In the genomic region with DNA sequence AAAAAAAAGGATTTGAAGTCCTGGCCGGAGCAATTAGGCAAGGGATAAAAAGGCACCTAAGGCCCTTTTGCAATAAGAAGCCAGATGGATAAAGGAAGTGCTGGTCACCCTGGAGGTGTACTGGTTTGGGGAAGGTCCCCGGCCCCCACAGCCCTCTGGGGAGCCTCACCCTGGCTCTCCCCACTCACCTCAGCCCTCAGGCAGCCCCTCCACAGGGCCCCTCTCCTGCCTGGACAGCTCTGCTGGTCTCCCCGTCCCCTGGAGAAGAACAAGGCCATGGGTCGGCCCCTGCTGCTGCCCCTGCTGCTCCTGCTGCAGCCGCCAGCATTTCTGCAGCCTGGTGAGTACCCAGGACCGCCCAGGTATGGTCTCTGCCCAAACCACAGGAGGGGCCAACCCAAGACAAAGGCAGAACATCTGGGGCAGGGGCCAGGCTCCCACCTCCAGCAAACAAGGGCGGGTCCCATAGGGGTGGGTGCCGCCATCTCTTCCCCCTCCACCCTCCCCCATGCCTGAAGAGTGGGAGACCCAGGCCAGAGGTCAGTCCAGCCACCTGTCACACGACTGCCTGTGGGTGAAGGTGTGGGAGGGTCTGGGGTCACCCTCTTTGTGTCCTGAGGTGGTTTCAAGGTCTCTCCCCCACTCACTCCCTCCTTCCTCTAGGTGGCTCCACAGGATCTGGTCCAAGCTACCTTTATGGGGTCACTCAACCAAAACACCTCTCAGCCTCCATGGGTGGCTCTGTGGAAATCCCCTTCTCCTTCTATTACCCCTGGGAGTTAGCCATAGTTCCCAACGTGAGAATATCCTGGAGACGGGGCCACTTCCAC, we compare ENCODE assay signal across 8 cellular contexts. TPM values are rescaled to one million over a fixed set of nuclear protein-coding genes. Genes with fewer than 3 reads are reported as not detected.
DNase-seq lines count a peak whose midpoint lies in the region; ATAC-seq and TF ChIP-seq lines count a peak whose summit lies in the region.

A gene (plus strand): TSS at position 91 of the 830 bp plus-strand sequence. CDS start 186 bp downstream, at position 277.

- no peak for TF ChIP-seq CTCF in CD14-positive monocyte (IDR thresholded peaks at IDR 0.05)
- TF ChIP-seq CTCF in chondrocyte (IDR thresholded peaks at IDR 0.05), result peak; percentile 26

- H3K27ac ChIP-seq in substantia nigra (ENCODE audit: low read depth, low read length, poor library complexity, severe bottlenecking), result no peak within 1 kb of the TSS

- no peak within 1 kb of the TSS for H3K4me3 Mint-ChIP-seq in CD14-positive monocyte
- H3K4me3 Mint-ChIP-seq in chondrocyte (ENCODE audit: unreplicated experiment), result no peak within 1 kb of the TSS

- intact Hi-C loops in CD14-positive monocyte (cut with micrococcal nuclease), result loop anchor here (5.0 to 10.0 kb wide), 2 partner anchors 49 to 213 kb away; a partner anchor contains a TSS

- peaks cover 0 to 3% (median 2%) of the 10 kb centered on the region in 3 donors for H3K27me3 Mint-ChIP-seq in CD14-positive monocyte (ENCODE audit: low read depth in 3 of 3)
- no peaks in the 10 kb centered on the region for H3K27me3 Mint-ChIP-seq in chondrocyte (ENCODE audit: low read depth)

- peak; percentile 53 for ATAC-seq in HG02610 (IDR thresholded peaks at IDR 0.05; ENCODE audit: unreplicated experiment)

- H3K36me3 Mint-ChIP-seq in CD14-positive monocyte, result peaks cover 65 to 95% of the 10 kb centered on the region in 2 donors
- peaks cover 39% of the 10 kb centered on the region for H3K36me3 Mint-ChIP-seq in chondrocyte (ENCODE audit: low read depth)

- H3K27ac Mint-ChIP-seq in CD14-positive monocyte, result peak within 1 kb of the TSS in 5 of 7 donors; percentile 53 to 83 (median 79)
- H3K27ac Mint-ChIP-seq in chondrocyte (ENCODE audit: unreplicated experiment), result no peak within 1 kb of the TSS

- no peaks in the 10 kb centered on the region for H3K9me3 Mint-ChIP-seq in CD14-positive monocyte
- H3K9me3 Mint-ChIP-seq in chondrocyte (ENCODE audit: low read depth), result no peaks in the 10 kb centered on the region

- no peak for DNase-seq in CD14-positive monocyte (ENCODE audit: low spot score)
- DNase-seq in chondrocyte (ENCODE audit: low spot score), result no peak
- no peak for DNase-seq in mucosa of gallbladder (ENCODE audit: low spot score)
- DNase-seq in KG1 (lab: John Stamatoyannopoulos, UW), result no peak
- DNase-seq in stimulated activated CD4-positive, alpha-beta T cell treated with anti-CD3 and anti-CD28 coated beads, Interleukin-12 subunit alpha, Interleukin-12 subunit beta, amount 100 ng/mL, for 4 hours, result no peak
- no peak for DNase-seq in substantia nigra (lab: John Stamatoyannopoulos, UW)
- DNase-seq in AG20443 (ENCODE audit: low spot score), result no peak

- H3K4me1 Mint-ChIP-seq in CD14-positive monocyte (peaks cover 28% of the 10 kb centered on the region), chondrocyte (ENCODE audit: low read depth) (no peaks in the 10 kb centered on the region)

RNA-seq across cellular contexts. Expression of the gene that starts here (rescaled TPM):
- polyA plus RNA-seq in CD14-positive monocyte, result 1 to 10 TPM; 1.7 to 2.2 TPM
- total RNA-seq in chondrocyte (19.1 to 32.2 TPM (median 20.3 TPM) in 3 replicates), mucosa of gallbladder (70.3 TPM)
